In the genomic region with DNA sequence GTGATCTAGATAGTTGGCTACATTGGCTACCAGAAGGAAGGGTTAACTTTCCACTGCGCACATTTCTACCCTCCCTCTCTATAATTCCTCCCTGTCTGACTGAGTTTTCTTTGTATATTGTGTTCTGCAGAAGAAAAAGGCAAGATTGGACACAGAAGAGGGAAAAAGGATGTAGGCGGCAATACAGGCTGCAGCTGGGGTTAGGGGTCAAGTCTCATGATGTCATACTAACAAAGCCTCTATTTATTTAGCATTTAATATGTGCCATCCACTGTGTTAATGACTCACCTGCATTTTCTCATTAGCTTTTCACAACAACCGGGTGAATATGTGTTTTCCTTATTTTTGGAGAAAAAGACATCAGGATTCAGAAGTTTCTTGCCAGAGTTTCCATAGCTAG, we compare ENCODE assay signal across 19 cellular contexts. TPM values are rescaled to one million over a fixed set of nuclear protein-coding genes. Genes with fewer than 3 reads are reported as not detected.
A peak's percentile ranks its signal among the peaks of the same experiment; 100 is the strongest.
DNase-seq lines count a peak whose midpoint lies in the region; ATAC-seq, FAIRE-seq and TF ChIP-seq lines count a peak whose summit lies in the region.
"Had no signal": no experiment of that assay in that cellular context is flagged by ENCODE, and none has a peak within 500 bp of the region (broad histone marks: within the 10 kb centered on the region; RNA-seq: fewer than 3 reads in every experiment).

No MANE protein-coding gene starts in this region.

- H3K27ac Mint-ChIP-seq in H9, result no peak overlapping the region
- H3K27ac Mint-ChIP-seq: CD14-positive monocyte had no signal

- FAIRE-seq in GM12878 (lab: Jason Lieb, UNC) (no peak), small intestine (lab: Jason Lieb, UNC) (no peak)
- FAIRE-seq: GM18507 had no signal

- H3K4me1 Mint-ChIP-seq in H9, result peaks cover 64 to 67% of the 10 kb centered on the region in 2 experiments

- in situ Hi-C loops in GM12878 (cut with MboI), result no loop called here

- H3K23ac ChIP-seq in H9 (ENCODE audit: insufficient read length, low read depth, low read length), result no peak overlapping the region

- H3K4me3 ChIP-seq in GM12878 (no peak overlapping the region), iPS-18a (ENCODE audit: low read length) (peak overlapping the region; percentile 62), small intestine (ENCODE audit: low read depth in 1 of 2, low read length in 2 of 2) (no peak overlapping the region), psoas muscle (no peak overlapping the region), Karpas-422 (ENCODE audit: low read length) (no peak overlapping the region)

- H4K20me1 ChIP-seq in H9 (ENCODE audit: control insufficient read depth, insufficient read depth, insufficient read length) (no peaks in the 10 kb centered on the region), GM12878 (ENCODE audit: control insufficient read depth, insufficient read depth) (no peaks in the 10 kb centered on the region), Karpas-422 (ENCODE audit: insufficient read depth, low read depth, low read length) (no peaks in the 10 kb centered on the region)

- CTCF ChIA-PET in GM12878 (lab: Yijun Ruan, JAX), result interaction anchor here (0.6 to 1.3 kb wide), 2 partner anchors 96 to 476 kb away, joined by 3 read pairs; no protein-coding TSS in a partner anchor

- H3K27ac ChIP-seq in H9 (ENCODE audit: insufficient read length, low read depth, low read length), result no peak overlapping the region
- H3K27ac ChIP-seq in GM12878 (ENCODE audit: control insufficient read depth, insufficient read depth), result no peak overlapping the region
- H3K27ac ChIP-seq in iPS-18a (ENCODE audit: low read length), result no peak overlapping the region
- no peak overlapping the region for H3K27ac ChIP-seq in small intestine (ENCODE audit: low read depth in 1 of 2, low read length in 1 of 2)
- H3K27ac ChIP-seq in psoas muscle, result no peak overlapping the region
- no peak overlapping the region for H3K27ac ChIP-seq in Karpas-422 (ENCODE audit: low read length)

- H3K9me2 ChIP-seq in Karpas-422 (replicated peaks; ENCODE audit: insufficient read depth, low read length), result no peaks in the 10 kb centered on the region

- H3K36me3 ChIP-seq in GM12878 (ENCODE audit: control insufficient read depth in 2 of 2, insufficient read depth in 2 of 2, low read length in 1 of 2) (no peaks in the 10 kb centered on the region), iPS-18a (ENCODE audit: control insufficient read depth, low read depth, low read length) (no peaks in the 10 kb centered on the region), small intestine (ENCODE audit: control insufficient read depth in 2 of 2, insufficient read depth in 2 of 2, low read length in 2 of 2) (no peaks in the 10 kb centered on the region), psoas muscle (ENCODE audit: insufficient read depth in 1 of 2, low read depth in 1 of 2) (no peaks in the 10 kb centered on the region), Karpas-422 (ENCODE audit: insufficient read depth, low read length) (no peaks in the 10 kb centered on the region)

- no peak overlapping the region for H2BK120ac ChIP-seq in H9 (ENCODE audit: low read depth, low read length, poor library complexity, severe bottlenecking)

- H3K9me3 Mint-ChIP-seq in H9, result no peaks in the 10 kb centered on the region
- H3K9me3 Mint-ChIP-seq: stimulated activated naive CD8-positive, alpha-beta T cell treated with anti-CD3 and anti-CD28 coated beads, Interleukin-15, amount 100 ng/mL, for 72 hours had no signal

- no peak overlapping the region for H2AFZ ChIP-seq in H9 (ENCODE audit: low read length)
- H2AFZ ChIP-seq in GM12878 (ENCODE audit: control insufficient read depth, low read depth, low read length), result no peak overlapping the region
- H2AFZ ChIP-seq in Karpas-422 (ENCODE audit: low read length), result no peak overlapping the region

- peaks cover 13% of the 10 kb centered on the region for H3K23me2 ChIP-seq in H9 (ENCODE audit: insufficient read length, low read depth, low read length, poor library complexity, severe bottlenecking)

- intact Hi-C loops in GM12878 (cut with micrococcal nuclease; ENCODE audit: unreplicated experiment), result no loop called here
- intact Hi-C loops in psoas muscle (cut with DNase I), result no loop called here

- no peak overlapping the region for H2BK20ac ChIP-seq in H9 (ENCODE audit: low read depth, low read length, poor library complexity, severe bottlenecking)

- H2BK5ac ChIP-seq in H9 (ENCODE audit: insufficient read length, low read length), result no peak overlapping the region

- peak overlapping the region; percentile 16 to 83 for H3K4me3 Mint-ChIP-seq in H9

- ATAC-seq in GM12878, result no peak
- no peak for ATAC-seq in psoas muscle
- ATAC-seq in GM21717 (IDR thresholded peaks at IDR 0.05; ENCODE audit: unreplicated experiment), result no peak
- ATAC-seq: right cardiac atrium; stimulated activated naive CD8-positive, alpha-beta T cell treated with anti-CD3 and anti-CD28 coated beads, Interleukin-15, amount 100 ng/mL, for 72 hours had no signal

- peaks cover 6% of the 10 kb centered on the region for H3K79me1 ChIP-seq in H9 (ENCODE audit: insufficient read depth, low read depth, low read length, poor library complexity, severe bottlenecking)

- no peak overlapping the region for H3T11ph ChIP-seq in H9 (ENCODE audit: low read length)

- RAD21 ChIA-PET in GM12878 (lab: Charles Lee; ENCODE audit: unreplicated experiment), result no interaction called here

- no peak for TF ChIP-seq POLR2A in GM12878 (IDR thresholded peaks at IDR 0.05; ENCODE audit: low read depth, low read length)

- no peak overlapping the region for H4K5ac ChIP-seq in H9 (ENCODE audit: insufficient read length, low read depth, low read length)

- no peak overlapping the region for H4K91ac ChIP-seq in H9 (ENCODE audit: insufficient read length, low read depth, low read length)

- TF ChIP-seq CTCF in H9 (conservative IDR thresholded peaks at IDR 0.05), result no peak
- TF ChIP-seq CTCF in GM12878 (IDR thresholded peaks at IDR 0.05 in 2 of 3, conservative IDR thresholded peaks at IDR 0.05 in 1 of 3; ENCODE audit: control insufficient read depth in 2 of 3, extremely low read depth in 1 of 3, insufficient read depth in 1 of 3, low read depth in 3 of 3, low read length in 3 of 3), result no peak
- TF ChIP-seq CTCF in psoas muscle (IDR thresholded peaks at IDR 0.05), result no peak

- H3K27me3 ChIP-seq in H9 (ENCODE audit: insufficient read depth, low read length) (no peaks in the 10 kb centered on the region), GM12878 (replicated peaks in 1 of 2; ENCODE audit: control insufficient read depth in 2 of 2, insufficient read depth in 2 of 2, low read length in 1 of 2) (peaks cover 3 to 12% of the 10 kb centered on the region in 2 experiments), iPS-18a (ENCODE audit: control insufficient read depth, insufficient read depth, low read length) (peaks cover 45% of the 10 kb centered on the region), small intestine (ENCODE audit: control insufficient read depth in 2 of 2, insufficient read depth in 2 of 2, low read length in 2 of 2) (peaks cover 0 to 2% of the 10 kb centered on the region in 2 donors), psoas muscle (ENCODE audit: insufficient read depth in 3 of 3, low read length in 2 of 3) (peaks cover 0 to 49% (median 6%) of the 10 kb centered on the region in 3 donors), Karpas-422 (ENCODE audit: low read length) (no peaks in the 10 kb centered on the region)

- peaks cover 10 to 14% (median 11%) of the 10 kb centered on the region in 3 experiments; a peak in 6 of 7 replicates for H3K36me3 Mint-ChIP-seq in H9 (ENCODE audit: insufficient read depth in 1 of 3, low read depth in 3 of 3)

- H3K4me1 ChIP-seq in H9 (ENCODE audit: insufficient read depth, low read length) (peaks cover 19% of the 10 kb centered on the region), GM12878 (ENCODE audit: control insufficient read depth, insufficient read depth, low read length) (no peaks in the 10 kb centered on the region), iPS-18a (ENCODE audit: control insufficient read depth, low read depth, low read length) (peaks cover 55% of the 10 kb centered on the region), small intestine (ENCODE audit: control insufficient read depth in 2 of 2, insufficient read depth in 1 of 2, low read depth in 1 of 2, low read length in 1 of 2) (peaks cover 4 to 14% of the 10 kb centered on the region in 2 donors), psoas muscle (no peaks in the 10 kb centered on the region), Karpas-422 (ENCODE audit: low read length) (no peaks in the 10 kb centered on the region)

- DNase-seq in H9 (no peak), GM12878 (ENCODE audit: low read depth, low spot score) (no peak), small intestine (peak; percentile 13), psoas muscle (no peak), Karpas-422 (no peak)
- DNase-seq in activated CD8-positive, alpha-beta memory T cell treated with anti-CD3 and anti-CD28 coated beads, Interleukin-2, amount 50 U/mL, for 48 hours, result no peak
- DNase-seq: activated CD4-positive, CD25-positive, alpha-beta regulatory T cell treated with anti-CD3 and anti-CD28 coated beads, Interleukin-2, amount 50 U/mL, for 72 hours; amniotic stem cell; cortex of kidney; GF-D8; NCI-H1092 treated with DMSO at 0.1 percent for 48 hours; OCI-M1; right cardiac atrium; stimulated activated naive CD8-positive, alpha-beta T cell treated with anti-CD3 and anti-CD28 coated beads, Interleukin-15, amount 100 ng/mL, for 72 hours had no signal

- H2AK5ac ChIP-seq in H9 (ENCODE audit: insufficient read length, low read length), result no peak overlapping the region

- SMC1A ChIA-PET in GM12878 (lab: Charles Lee; ENCODE audit: uncharacterized antibody, unreplicated experiment), result interaction anchor here (0.7 kb wide), 1 partner anchor 35 kb away, joined by 3 read pairs; no protein-coding TSS in a partner anchor

- H2BK12ac ChIP-seq in H9 (ENCODE audit: insufficient read length, low read depth, low read length), result no peak overlapping the region

- H3K27me3 Mint-ChIP-seq in H9 (ENCODE audit: low read depth), result peaks cover 29% of the 10 kb centered on the region

- no peak for TF ChIP-seq EP300 in GM12878 (IDR thresholded peaks at IDR 0.05; ENCODE audit: borderline replicate concordance in 1 of 2, control insufficient read depth in 1 of 2, low read depth in 2 of 2, low read length in 2 of 2)

- POLR2A ChIA-PET in GM12878 (lab: Charles Lee), result interaction anchor here (0.6 kb wide), 1 partner anchor 140 kb away, joined by 8 read pairs; no protein-coding TSS in a partner anchor

- no CpG with 5 or more reads among the region's 3 CpGs for WGBS in H9 (ENCODE audit: extremely low coverage, insufficient read length, low lambda C conversion rate)
- 89% methylated on average over 3 of the region's 3 CpGs for WGBS in GM12878 (ENCODE audit: insufficient coverage, insufficient replicate concordance, low lambda C conversion rate, missing lambda C conversion rate)
- WGBS in small intestine, 3 donors, result 52 to 81% (median 71%) methylated on average over 3 of the region's 3 CpGs
- WGBS in psoas muscle, 3 donors, result 81 to 90% (median 88%) methylated on average over 3 of the region's 3 CpGs

- no TSS peak for BruUV-seq in GM12878 (replicated peaks; lab: Mats Ljungman, UMichigan)

- TF ChIP-seq RAD21 in GM12878 (IDR thresholded peaks at IDR 0.05; ENCODE audit: insufficient read depth, low read depth, low read length), result no peak

- H3K9ac ChIP-seq in H9 (ENCODE audit: extremely low read depth, insufficient read length, low read length) (no peak overlapping the region), GM12878 (ENCODE audit: control insufficient read depth, insufficient read depth, low read length) (no peak overlapping the region), iPS-18a (ENCODE audit: low read length) (no peak overlapping the region), Karpas-422 (ENCODE audit: low read length) (no peak overlapping the region)

- no peak overlapping the region for H3K18ac ChIP-seq in H9 (ENCODE audit: insufficient read length, low read depth, low read length)

- H2BK15ac ChIP-seq in H9 (ENCODE audit: low read depth, low read length), result no peak overlapping the region

- no peak overlapping the region for H3K4ac ChIP-seq in H9 (ENCODE audit: low read depth, low read length)

- H3K4me2 ChIP-seq in H9 (ENCODE audit: insufficient read depth, insufficient read length, low read length) (peak overlapping the region; percentile 12), GM12878 (ENCODE audit: control insufficient read depth, insufficient read depth) (no peak overlapping the region), Karpas-422 (ENCODE audit: low read depth, low read length, poor library complexity, severe bottlenecking) (no peak overlapping the region)

- no peak overlapping the region for H4K8ac ChIP-seq in H9 (replicated peaks; ENCODE audit: insufficient read length, low read depth, low read length)

- H3K79me2 ChIP-seq in H9 (ENCODE audit: insufficient read depth, low read length) (peaks cover 9% of the 10 kb centered on the region; the same call in 1 of the 2 replicates), GM12878 (ENCODE audit: control insufficient read depth, insufficient read depth, low read length) (no peaks in the 10 kb centered on the region), Karpas-422 (ENCODE audit: low read length) (no peaks in the 10 kb centered on the region)

- no peak overlapping the region for H3K14ac ChIP-seq in H9 (ENCODE audit: insufficient read depth, low read length)

- H3K9me3 ChIP-seq in H9 (ENCODE audit: control insufficient read depth, low read depth, low read length) (no peaks in the 10 kb centered on the region), GM12878 (replicated peaks; ENCODE audit: control insufficient read depth, insufficient read depth, low read length) (no peaks in the 10 kb centered on the region), iPS-18a (ENCODE audit: control insufficient read depth, low read depth, low read length) (no peaks in the 10 kb centered on the region), small intestine (ENCODE audit: control insufficient read depth, low read depth) (no peaks in the 10 kb centered on the region), psoas muscle (no peaks in the 10 kb centered on the region), Karpas-422 (ENCODE audit: low read length) (no peaks in the 10 kb centered on the region)

- H3K56ac ChIP-seq in H9 (ENCODE audit: insufficient read length, low read depth, low read length), result no peak overlapping the region

RNA-seq across cellular contexts. Expression of a gene that starts 2.0 kb away (rescaled TPM):
- total RNA-seq in H9 (2021) (17.4 and 19.6 TPM in 2 replicates), GM12878 (2014; rRNA removed) (not detected in 2 replicates), GM12878 (2014; rRNA removed; fragmentation: Illumina TruSeq; extraction: Trizol) (not detected in 2 replicates), GM12878 (2021) (0.03 and 0.05 TPM in 2 replicates), psoas muscle (under 1 TPM in 3 of 4 donors, not detected in 1; 0.04 to 0.10 (median 0.09) TPM)
- 0.04 and 0.49 TPM in 2 replicates for total RNA-seq in GM12878 (2013; cell fraction: nucleolus; rRNA removed)
- polyA plus RNA-seq in GM12878 (2011; ENCODE audit: low read depth), result not detected
- polyA plus RNA-seq in GM12878 (2011; rRNA removed) (0.01 TPM in 1 of 2 replicates, not detected in the other), GM12878 (2014; fragmentation: Illumina TruSeq; extraction: Trizol) (0.01 TPM in 1 of 2 replicates, not detected in the other), GM12878 (2014; fragmentation: Nextera tagmentation; extraction: Ambion mirVana) (not detected), GM12878 (2014; rRNA removed) (0.01 TPM in 1 of 2 replicates, not detected in the other), GM12878 (2016; fragmentation: Nextera tagmentation; extraction: Ambion mirVana) (not detected), small intestine (10 to 100 TPM in 2 of 3 donors, 1 to 10 TPM in 1; 8.5 to 17.4 (median 10.5) TPM), psoas muscle (under 1 TPM; under 0.01 to 0.01 (median 0.01) TPM)
- polyA plus RNA-seq in GM12878 (2011; cell fraction: cytosol; rRNA removed), result under 0.01 TPM in 2 replicates
- 0.06 TPM in 2 replicates for polyA plus RNA-seq in GM12878 (2011; cell fraction: nucleus; rRNA removed)
- polyA plus RNA-seq in GM12878 (2012), result 0.03 TPM in 1 of 2 replicates, not detected in the other
- 0.21 TPM in 1 of 2 replicates, not detected in the other for polyA minus RNA-seq in GM12878 (2011; rRNA and poly(A)+ RNA removed)
- not detected in 2 replicates for polyA minus RNA-seq in GM12878 (2011; cell fraction: cytosol; rRNA and poly(A)+ RNA removed)
- polyA minus RNA-seq in GM12878 (2011; cell fraction: nucleus; rRNA and poly(A)+ RNA removed), result not detected in 2 replicates
- under 0.01 and 0.07 TPM in 2 replicates for total RNA-seq in Karpas-422 (2014; rRNA removed; shearing (Covaris generic); ENCODE audit: low replicate concordance)
- total RNA-seq: fibroblast of villous mesenchyme had no signal

RNA-seq across cellular contexts. Expression of a gene that starts 36.5 kb away (rescaled TPM):
- total RNA-seq in H9 (2021) (not detected in 2 replicates), GM12878 (2014; rRNA removed) (1.5 and 2.1 TPM in 2 replicates), GM12878 (2014; rRNA removed; fragmentation: Illumina TruSeq; extraction: Trizol) (2.6 and 2.7 TPM in 2 replicates), GM12878 (2021) (1.6 and 2.2 TPM in 2 replicates), psoas muscle (not detected)
- total RNA-seq in GM12878 (2013; cell fraction: nucleolus; rRNA removed), result 59.4 and 63.4 TPM in 2 replicates
- 0.21 TPM for polyA plus RNA-seq in GM12878 (2011; ENCODE audit: low read depth)
- polyA plus RNA-seq in GM12878 (2011; rRNA removed) (2.9 and 3.7 TPM in 2 replicates), GM12878 (2014; fragmentation: Illumina TruSeq; extraction: Trizol) (0.14 and 0.87 TPM in 2 replicates), GM12878 (2014; fragmentation: Nextera tagmentation; extraction: Ambion mirVana) (1 to 10 TPM in 1 of 2 experiments, under 1 TPM in 1; 0.33 to 1.6 TPM), GM12878 (2014; rRNA removed) (1.3 TPM in 2 replicates), GM12878 (2016; fragmentation: Nextera tagmentation; extraction: Ambion mirVana) (1 to 10 TPM; 1.6 to 2.0 TPM), small intestine (under 1 TPM in 2 of 3 donors, not detected in 1; 0.04 to 0.54 TPM), psoas muscle (not detected)
- polyA plus RNA-seq in GM12878 (2011; cell fraction: cytosol; rRNA removed), result 0.75 and 0.79 TPM in 2 replicates
- polyA plus RNA-seq in GM12878 (2011; cell fraction: nucleus; rRNA removed), result 3.0 and 3.5 TPM in 2 replicates
- polyA plus RNA-seq in GM12878 (2012), result 0.31 and 0.35 TPM in 2 replicates
- polyA minus RNA-seq in GM12878 (2011; rRNA and poly(A)+ RNA removed), result 3.3 and 3.4 TPM in 2 replicates
- polyA minus RNA-seq in GM12878 (2011; cell fraction: cytosol; rRNA and poly(A)+ RNA removed), result not detected in 2 replicates
- polyA minus RNA-seq in GM12878 (2011; cell fraction: nucleus; rRNA and poly(A)+ RNA removed), result 2.7 and 4.8 TPM in 2 replicates
- total RNA-seq in Karpas-422 (2014; rRNA removed; shearing (Covaris generic); ENCODE audit: low replicate concordance), result not detected in 2 replicates
- total RNA-seq: fibroblast of villous mesenchyme had no signal

Comparison
In these comparisons a context has a peak if more than half of its experiments do, and no peak if none do; other contexts are left out.
1. RNA of a gene that starts 2.0 kb away (total RNA-seq): 17.4 to 19.6 TPM in H9; 0.04 to 0.10 TPM in psoas muscle, under 0.01 to 0.07 TPM in Karpas-422 and 0.03 to 0.49 TPM in GM12878; every median in the first group is over 10 times any median in the second.